In the genomic region with DNA sequence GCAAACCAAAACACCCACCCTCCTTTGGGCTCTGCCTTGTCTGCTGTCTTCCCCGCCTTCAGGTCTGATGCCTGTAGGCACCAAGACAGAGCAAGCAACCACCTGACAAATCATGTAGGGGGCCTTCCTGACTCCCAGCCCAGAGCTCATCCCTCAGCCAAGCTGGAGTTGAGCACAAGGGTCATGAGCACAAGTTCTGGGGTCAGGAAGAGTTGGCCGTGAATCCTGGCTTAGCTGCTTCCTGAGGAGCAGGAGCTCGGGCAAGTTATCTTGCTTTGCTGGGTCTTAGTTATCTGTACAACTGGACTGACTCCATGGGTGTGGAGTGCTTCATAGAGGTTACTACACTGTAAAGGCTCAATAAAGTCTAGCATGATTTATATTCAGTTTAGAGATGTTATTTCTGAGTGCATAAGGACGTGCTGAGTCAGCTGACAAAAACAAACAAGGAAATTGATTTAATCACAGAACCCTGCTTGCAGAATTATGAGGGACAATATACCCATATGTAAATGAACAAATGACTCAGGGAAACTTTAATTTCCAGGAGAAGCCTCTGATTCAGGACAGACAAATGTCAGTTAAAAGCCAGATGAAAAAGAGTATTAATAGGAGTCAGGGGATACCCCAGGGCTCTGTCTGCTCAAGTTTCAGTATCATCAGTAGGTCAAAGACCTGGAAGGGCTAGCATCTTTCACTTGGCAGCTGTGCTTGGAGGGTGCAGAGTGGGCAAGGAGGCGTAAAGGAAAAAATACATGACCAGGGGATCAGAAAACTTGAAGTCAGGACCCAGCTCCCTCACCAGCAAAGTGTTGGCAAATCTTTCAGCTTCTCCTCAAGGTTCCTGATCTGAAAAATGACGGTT, we compare ENCODE assay signal across 1 cellular context.
TF ChIP-seq lines count a peak whose summit lies in the region.

No MANE protein-coding gene starts in this region.

TF ChIP-seq in K562, 482 proteins besides CTCF, POLR2A, EP300 and RAD21:
- 0 out of 2 replicates have a peak, but pooled peaks have one; percentile 19 for TF ChIP-seq TCF3 (CRISPR knock-in tag; IDR thresholded peaks at IDR 0.05)
- TF ChIP-seq, protein P1, sequence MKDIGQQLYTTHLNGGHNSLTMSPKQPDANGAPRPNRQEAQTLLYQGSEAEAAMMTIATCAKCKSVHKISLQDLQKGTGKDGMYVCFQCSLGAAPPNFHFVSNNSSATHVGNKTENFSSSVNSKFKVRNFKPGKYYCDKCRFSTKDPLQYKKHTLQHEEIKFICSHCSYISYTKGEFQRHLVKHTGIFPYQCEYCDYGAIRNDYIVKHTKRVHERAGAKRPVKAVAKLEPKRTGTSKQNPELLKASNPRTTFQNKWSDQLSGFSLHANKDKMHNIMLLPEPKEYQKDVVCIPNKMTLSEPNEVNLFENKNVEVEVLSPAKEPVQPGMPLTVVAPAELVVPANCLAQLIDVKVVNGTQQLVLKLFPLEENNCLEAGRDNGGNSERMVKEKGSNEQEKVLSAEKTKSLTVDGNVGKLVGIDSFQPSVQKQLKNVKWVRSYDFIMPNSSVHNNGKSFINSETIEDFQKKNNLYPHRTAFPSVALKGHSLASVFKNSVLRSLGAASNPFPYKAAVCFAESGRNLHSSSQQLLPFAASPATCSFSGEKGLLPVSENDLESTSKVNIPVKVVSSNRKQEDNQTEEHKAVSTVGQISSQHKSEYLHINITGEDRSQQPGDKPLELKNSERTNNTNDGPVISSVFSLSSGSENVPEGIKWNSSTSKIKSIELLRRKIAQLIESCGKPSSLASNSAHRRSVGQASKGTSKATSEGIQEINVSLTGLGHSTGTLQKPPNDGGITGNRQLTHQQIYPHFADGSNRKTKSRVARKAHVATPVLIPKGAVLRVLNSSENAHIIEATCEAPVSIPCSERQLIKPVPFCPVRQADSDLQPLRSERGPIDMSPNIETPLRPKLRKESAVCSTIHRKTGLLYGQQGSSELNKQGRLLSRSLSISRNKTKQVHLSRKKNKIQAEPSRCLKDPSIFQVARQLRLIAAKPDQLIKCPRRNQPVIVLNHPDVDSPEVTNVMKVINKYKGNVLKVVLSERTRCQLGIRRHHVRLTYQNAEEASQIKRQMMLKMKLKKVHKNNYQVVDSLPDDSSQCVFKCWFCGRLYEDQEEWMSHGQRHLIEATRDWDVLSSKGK (CRISPR knock-in tag; IDR thresholded peaks at IDR 0.05), result no peak
- TF ChIP-seq MAFG (tag; conservative IDR thresholded peaks at IDR 0.05), result peak; percentile 79
- TF ChIP-seq, protein P2, sequence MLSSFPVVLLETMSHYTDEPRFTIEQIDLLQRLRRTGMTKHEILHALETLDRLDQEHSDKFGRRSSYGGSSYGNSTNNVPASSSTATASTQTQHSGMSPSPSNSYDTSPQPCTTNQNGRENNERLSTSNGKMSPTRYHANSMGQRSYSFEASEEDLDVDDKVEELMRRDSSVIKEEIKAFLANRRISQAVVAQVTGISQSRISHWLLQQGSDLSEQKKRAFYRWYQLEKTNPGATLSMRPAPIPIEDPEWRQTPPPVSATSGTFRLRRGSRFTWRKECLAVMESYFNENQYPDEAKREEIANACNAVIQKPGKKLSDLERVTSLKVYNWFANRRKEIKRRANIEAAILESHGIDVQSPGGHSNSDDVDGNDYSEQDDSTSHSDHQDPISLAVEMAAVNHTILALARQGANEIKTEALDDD (IDR thresholded peaks at IDR 0.05), result peak; percentile 67
- no peak for TF ChIP-seq ZKSCAN3 (CRISPR knock-in tag; IDR thresholded peaks at IDR 0.05)
- peak; percentile 91 for TF ChIP-seq ZNF316 (IDR thresholded peaks at IDR 0.05)
- TF ChIP-seq FOXA3 (CRISPR knock-in tag; conservative IDR thresholded peaks at IDR 0.05 in 1 of 2, IDR thresholded peaks at IDR 0.05 in 1 of 2), result peak; percentile 67 to 95; a peak in 3 of 4 replicates
- TF ChIP-seq HDAC6 (IDR thresholded peaks at IDR 0.05; ENCODE audit: low read depth, low read length), result no peak
- no peak for TF ChIP-seq ZNF3 (CRISPR knock-in tag; IDR thresholded peaks at IDR 0.05)
- no peak for TF ChIP-seq U2AF1 (optimal IDR thresholded peaks at IDR 0.05; ENCODE audit: low read depth, low read length)
- peak; percentile 74 for TF ChIP-seq C11orf30 (IDR thresholded peaks at IDR 0.05; ENCODE audit: low read depth)
- TF ChIP-seq NR3C1 (CRISPR knock-in tag; IDR thresholded peaks at IDR 0.05), result no peak
- peak in 1 of 2 experiments; percentile 64; a peak in 1 of 4 replicates for TF ChIP-seq RCOR1 (IDR thresholded peaks at IDR 0.05; ENCODE audit: borderline replicate concordance in 1 of 2, low read depth in 2 of 2, low read length in 2 of 2)
- no peak for TF ChIP-seq NR2C2 (CRISPR knock-in tag; IDR thresholded peaks at IDR 0.05)
- 0 out of 2 replicates have a peak, but pooled peaks have one; percentile 18 for TF ChIP-seq NR2C2 (tag; IDR thresholded peaks at IDR 0.05)
- TF ChIP-seq KDM1A (IDR thresholded peaks at IDR 0.05), result peak; percentile 46 to 69; a peak in 3 of 4 replicates
- peak; percentile 51; the same call in 1 of the 2 replicates for TF ChIP-seq MAFK (IDR thresholded peaks at IDR 0.05; ENCODE audit: low read length)
- TF ChIP-seq, protein P3, sequence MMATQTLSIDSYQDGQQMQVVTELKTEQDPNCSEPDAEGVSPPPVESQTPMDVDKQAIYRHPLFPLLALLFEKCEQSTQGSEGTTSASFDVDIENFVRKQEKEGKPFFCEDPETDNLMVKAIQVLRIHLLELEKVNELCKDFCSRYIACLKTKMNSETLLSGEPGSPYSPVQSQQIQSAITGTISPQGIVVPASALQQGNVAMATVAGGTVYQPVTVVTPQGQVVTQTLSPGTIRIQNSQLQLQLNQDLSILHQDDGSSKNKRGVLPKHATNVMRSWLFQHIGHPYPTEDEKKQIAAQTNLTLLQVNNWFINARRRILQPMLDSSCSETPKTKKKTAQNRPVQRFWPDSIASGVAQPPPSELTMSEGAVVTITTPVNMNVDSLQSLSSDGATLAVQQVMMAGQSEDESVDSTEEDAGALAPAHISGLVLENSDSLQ (IDR thresholded peaks at IDR 0.05), result 0 out of 2 replicates have a peak, but pooled peaks have one; percentile 16
- TF ChIP-seq, protein P4, sequence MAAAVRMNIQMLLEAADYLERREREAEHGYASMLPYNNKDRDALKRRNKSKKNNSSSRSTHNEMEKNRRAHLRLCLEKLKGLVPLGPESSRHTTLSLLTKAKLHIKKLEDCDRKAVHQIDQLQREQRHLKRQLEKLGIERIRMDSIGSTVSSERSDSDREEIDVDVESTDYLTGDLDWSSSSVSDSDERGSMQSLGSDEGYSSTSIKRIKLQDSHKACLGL (CRISPR knock-in tag; IDR thresholded peaks at IDR 0.05; ENCODE audit: borderline replicate concordance, poor library complexity, severe bottlenecking), result no peak
- TF ChIP-seq MAFF (IDR thresholded peaks at IDR 0.05; ENCODE audit: low read length), result peak; percentile 34; the same call in 1 of the 2 replicates
- no peak for TF ChIP-seq HIVEP1 (CRISPR knock-in tag; IDR thresholded peaks at IDR 0.05)
- no peak for TF ChIP-seq NCOA4 (IDR thresholded peaks at IDR 0.05; ENCODE audit: partially characterized antibody)
- TF ChIP-seq NFE2 (IDR thresholded peaks at IDR 0.05; ENCODE audit: low read depth), result peak; percentile 23; the same call in 1 of the 2 replicates
- TF ChIP-seq, protein P5, sequence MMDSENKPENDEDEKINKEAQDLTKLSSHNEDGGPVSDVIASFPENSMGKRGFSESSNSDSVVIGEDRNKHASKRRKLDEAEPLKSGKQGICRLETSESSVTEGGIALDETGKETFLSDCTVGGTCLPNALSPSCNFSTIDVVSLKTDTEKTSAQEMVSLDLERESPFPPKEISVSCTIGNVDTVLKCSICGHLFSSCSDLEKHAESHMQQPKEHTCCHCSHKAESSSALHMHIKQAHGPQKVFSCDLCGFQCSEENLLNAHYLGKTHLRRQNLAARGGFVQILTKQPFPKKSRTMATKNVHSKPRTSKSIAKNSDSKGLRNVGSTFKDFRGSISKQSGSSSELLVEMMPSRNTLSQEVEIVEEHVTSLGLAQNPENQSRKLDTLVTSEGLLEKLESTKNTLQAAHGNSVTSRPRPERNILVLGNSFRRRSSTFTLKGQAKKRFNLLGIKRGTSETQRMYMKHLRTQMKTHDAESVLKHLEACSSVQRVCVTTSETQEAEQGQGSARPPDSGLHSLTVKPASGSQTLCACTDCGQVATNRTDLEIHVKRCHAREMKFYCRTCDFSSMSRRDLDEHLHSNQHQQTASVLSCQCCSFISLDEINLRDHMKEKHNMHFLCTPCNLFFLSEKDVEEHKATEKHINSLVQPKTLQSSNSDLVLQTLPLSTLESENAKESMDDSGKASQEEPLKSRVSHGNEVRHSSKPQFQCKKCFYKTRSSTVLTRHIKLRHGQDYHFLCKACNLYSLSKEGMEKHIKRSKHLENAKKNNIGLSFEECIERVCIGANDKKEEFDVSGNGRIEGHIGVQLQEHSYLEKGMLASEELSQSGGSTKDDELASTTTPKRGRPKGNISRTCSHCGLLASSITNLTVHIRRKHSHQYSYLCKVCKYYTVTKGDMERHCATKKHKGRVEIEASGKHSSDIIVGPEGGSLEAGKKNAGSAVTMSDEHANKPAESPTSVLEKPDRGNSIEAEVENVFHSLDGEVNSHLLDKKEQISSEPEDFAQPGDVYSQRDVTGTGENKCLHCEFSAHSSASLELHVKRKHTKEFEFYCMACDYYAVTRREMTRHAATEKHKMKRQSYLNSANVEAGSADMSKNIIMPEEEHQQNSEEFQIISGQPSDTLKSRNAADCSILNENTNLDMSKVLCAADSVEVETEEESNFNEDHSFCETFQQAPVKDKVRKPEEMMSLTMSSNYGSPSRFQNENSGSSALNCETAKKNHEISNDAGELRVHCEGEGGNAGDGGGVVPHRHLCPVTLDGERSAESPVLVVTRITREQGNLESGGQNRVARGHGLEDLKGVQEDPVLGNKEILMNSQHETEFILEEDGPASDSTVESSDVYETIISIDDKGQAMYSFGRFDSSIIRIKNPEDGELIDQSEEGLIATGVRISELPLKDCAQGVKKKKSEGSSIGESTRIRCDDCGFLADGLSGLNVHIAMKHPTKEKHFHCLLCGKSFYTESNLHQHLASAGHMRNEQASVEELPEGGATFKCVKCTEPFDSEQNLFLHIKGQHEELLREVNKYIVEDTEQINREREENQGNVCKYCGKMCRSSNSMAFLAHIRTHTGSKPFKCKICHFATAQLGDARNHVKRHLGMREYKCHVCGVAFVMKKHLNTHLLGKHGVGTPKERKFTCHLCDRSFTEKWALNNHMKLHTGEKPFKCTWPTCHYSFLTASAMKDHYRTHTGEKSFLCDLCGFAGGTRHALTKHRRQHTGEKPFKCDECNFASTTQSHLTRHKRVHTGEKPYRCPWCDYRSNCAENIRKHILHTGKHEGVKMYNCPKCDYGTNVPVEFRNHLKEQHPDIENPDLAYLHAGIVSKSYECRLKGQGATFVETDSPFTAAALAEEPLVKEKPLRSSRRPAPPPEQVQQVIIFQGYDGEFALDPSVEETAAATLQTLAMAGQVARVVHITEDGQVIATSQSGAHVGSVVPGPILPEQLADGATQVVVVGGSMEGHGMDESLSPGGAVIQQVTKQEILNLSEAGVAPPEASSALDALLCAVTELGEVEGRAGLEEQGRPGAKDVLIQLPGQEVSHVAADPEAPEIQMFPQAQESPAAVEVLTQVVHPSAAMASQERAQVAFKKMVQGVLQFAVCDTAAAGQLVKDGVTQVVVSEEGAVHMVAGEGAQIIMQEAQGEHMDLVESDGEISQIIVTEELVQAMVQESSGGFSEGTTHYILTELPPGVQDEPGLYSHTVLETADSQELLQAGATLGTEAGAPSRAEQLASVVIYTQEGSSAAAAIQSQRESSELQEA (IDR thresholded peaks at IDR 0.05; ENCODE audit: low read depth), result no peak
- TF ChIP-seq MEIS2 (IDR thresholded peaks at IDR 0.05; ENCODE audit: partially characterized antibody), result peak; percentile 57
- no peak for TF ChIP-seq SAFB2 (IDR thresholded peaks at IDR 0.05; ENCODE audit: borderline replicate concordance, low read depth, low read length, severe bottlenecking)
- TF ChIP-seq, protein P6, sequence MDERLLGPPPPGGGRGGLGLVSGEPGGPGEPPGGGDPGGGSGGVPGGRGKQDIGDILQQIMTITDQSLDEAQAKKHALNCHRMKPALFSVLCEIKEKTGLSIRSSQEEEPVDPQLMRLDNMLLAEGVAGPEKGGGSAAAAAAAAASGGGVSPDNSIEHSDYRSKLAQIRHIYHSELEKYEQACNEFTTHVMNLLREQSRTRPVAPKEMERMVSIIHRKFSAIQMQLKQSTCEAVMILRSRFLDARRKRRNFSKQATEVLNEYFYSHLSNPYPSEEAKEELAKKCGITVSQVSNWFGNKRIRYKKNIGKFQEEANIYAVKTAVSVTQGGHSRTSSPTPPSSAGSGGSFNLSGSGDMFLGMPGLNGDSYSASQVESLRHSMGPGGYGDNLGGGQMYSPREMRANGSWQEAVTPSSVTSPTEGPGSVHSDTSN (CRISPR knock-in tag; IDR thresholded peaks at IDR 0.05; ENCODE audit: low read depth), result no peak
- TF ChIP-seq, protein P6 (tag; conservative IDR thresholded peaks at IDR 0.05; ENCODE audit: low read depth), result peak; percentile 67
- TF ChIP-seq, protein P7, sequence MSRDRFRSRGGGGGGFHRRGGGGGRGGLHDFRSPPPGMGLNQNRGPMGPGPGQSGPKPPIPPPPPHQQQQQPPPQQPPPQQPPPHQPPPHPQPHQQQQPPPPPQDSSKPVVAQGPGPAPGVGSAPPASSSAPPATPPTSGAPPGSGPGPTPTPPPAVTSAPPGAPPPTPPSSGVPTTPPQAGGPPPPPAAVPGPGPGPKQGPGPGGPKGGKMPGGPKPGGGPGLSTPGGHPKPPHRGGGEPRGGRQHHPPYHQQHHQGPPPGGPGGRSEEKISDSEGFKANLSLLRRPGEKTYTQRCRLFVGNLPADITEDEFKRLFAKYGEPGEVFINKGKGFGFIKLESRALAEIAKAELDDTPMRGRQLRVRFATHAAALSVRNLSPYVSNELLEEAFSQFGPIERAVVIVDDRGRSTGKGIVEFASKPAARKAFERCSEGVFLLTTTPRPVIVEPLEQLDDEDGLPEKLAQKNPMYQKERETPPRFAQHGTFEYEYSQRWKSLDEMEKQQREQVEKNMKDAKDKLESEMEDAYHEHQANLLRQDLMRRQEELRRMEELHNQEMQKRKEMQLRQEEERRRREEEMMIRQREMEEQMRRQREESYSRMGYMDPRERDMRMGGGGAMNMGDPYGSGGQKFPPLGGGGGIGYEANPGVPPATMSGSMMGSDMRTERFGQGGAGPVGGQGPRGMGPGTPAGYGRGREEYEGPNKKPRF (IDR thresholded peaks at IDR 0.05; ENCODE audit: low read depth, low read length), result no peak
- no peak for TF ChIP-seq FOXJ3 (CRISPR knock-in tag; IDR thresholded peaks at IDR 0.05)
